ENCODE assay signal across 1 cellular context in genomic region chr12:32877670-32878459, GRCh38.
TF ChIP-seq lines count a peak whose summit lies in the region.

No MANE protein-coding gene starts in this region.

TF ChIP-seq in GM23338, 12 proteins besides CTCF, POLR2A, EP300 and RAD21 (continued from another document):
- TF ChIP-seq, protein P1, sequence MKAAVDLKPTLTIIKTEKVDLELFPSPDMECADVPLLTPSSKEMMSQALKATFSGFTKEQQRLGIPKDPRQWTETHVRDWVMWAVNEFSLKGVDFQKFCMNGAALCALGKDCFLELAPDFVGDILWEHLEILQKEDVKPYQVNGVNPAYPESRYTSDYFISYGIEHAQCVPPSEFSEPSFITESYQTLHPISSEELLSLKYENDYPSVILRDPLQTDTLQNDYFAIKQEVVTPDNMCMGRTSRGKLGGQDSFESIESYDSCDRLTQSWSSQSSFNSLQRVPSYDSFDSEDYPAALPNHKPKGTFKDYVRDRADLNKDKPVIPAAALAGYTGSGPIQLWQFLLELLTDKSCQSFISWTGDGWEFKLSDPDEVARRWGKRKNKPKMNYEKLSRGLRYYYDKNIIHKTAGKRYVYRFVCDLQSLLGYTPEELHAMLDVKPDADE (IDR thresholded peaks at IDR 0.05): no peak
